Comparison of ENCODE assay signal across 8 cellular contexts in genomic region chr13:21458816-21459701, GRCh38. TPM values are rescaled to one million over a fixed set of nuclear protein-coding genes. Genes with fewer than 3 reads are reported as not detected.
A peak's percentile ranks its signal among the peaks of the same experiment; 100 is the strongest.
DNase-seq lines count a peak whose midpoint lies in the region; ATAC-seq, FAIRE-seq and TF ChIP-seq lines count a peak whose summit lies in the region.

Gene ZDHHC20, minus strand, starts transcription at chr13:21459303. Its CDS starts 132 bp downstream, at chr13:21459171.

- H3K36me3 ChIP-seq in ACC112 (ENCODE audit: insufficient read depth, low read length): 0 out of 2 replicates have a peak, but pooled peaks cover 4% of the 10 kb centered on the region
- H3K36me3 ChIP-seq in kidney (ENCODE audit: control insufficient read depth in 1 of 2, insufficient read depth in 2 of 2, low read length in 2 of 2): no peaks in the 10 kb centered on the region

- no peaks in the 10 kb centered on the region for H3K9me3 ChIP-seq in kidney (ENCODE audit: control insufficient read depth in 1 of 2, low read length in 2 of 2)

- H2AFZ ChIP-seq in ACC112 (ENCODE audit: low read length, unreplicated experiment): peak within 1 kb of the TSS; percentile 84

- peak; percentile 66 for TF ChIP-seq POLR2A in GM18526 (IDR thresholded peaks at IDR 0.05; ENCODE audit: extremely low read depth, insufficient read length)

- H3K4me1 ChIP-seq in ACC112 (ENCODE audit: control insufficient read depth, insufficient read depth, low read length, unreplicated experiment) (peaks cover 12% of the 10 kb centered on the region), kidney (ENCODE audit: control insufficient read depth in 1 of 2, insufficient read depth in 1 of 2, low read depth in 1 of 2, low read length in 2 of 2) (peaks cover 7 to 9% of the 10 kb centered on the region in 2 donors)

- H3K27ac ChIP-seq in ACC112 (ENCODE audit: low read depth, low read length): peak within 1 kb of the TSS; percentile 47; the same call in 1 of the 2 replicates
- peak within 1 kb of the TSS; percentile 74 for H3K27ac ChIP-seq in kidney (ENCODE audit: low read depth in 2 of 2, low read length in 2 of 2)

- intact Hi-C loops in kidney (cut with DNase I): no loop called here

- H3K27me3 ChIP-seq in ACC112 (ENCODE audit: insufficient read depth, low read length): no peaks in the 10 kb centered on the region

- FAIRE-seq in kidney (lab: Jason Lieb, UNC): no peak

- H3K9ac ChIP-seq in kidney (ENCODE audit: low read length in 2 of 2): peak within 1 kb of the TSS; percentile 81 to 90

- H3K4me3 ChIP-seq in ACC112 (ENCODE audit: low read depth, low read length): peak within 1 kb of the TSS; percentile 97
- peak within 1 kb of the TSS; percentile 56 to 77 for H3K4me3 ChIP-seq in kidney (ENCODE audit: low read length in 2 of 2)

- ATAC-seq in HG03066 (IDR thresholded peaks at IDR 0.05; ENCODE audit: low read depth, unreplicated experiment): peak; percentile 82

- H3K79me2 ChIP-seq in ACC112 (ENCODE audit: control insufficient read depth, insufficient read depth, low read length, unreplicated experiment): peaks cover 38% of the 10 kb centered on the region

- peak; percentile 84 for DNase-seq in NCI-H345 (lab: John Stamatoyannopoulos, UW)
- peak; percentile 82 for DNase-seq in activated CD4-positive, alpha-beta T cell treated with anti-CD3 and anti-CD28 coated beads for 1 hour
- DNase-seq in cerebellar nuclear complex (lab: John Stamatoyannopoulos, UW): peak; percentile 17 to 33
- DNase-seq in kidney: peak; percentile 94
- peak; percentile 92 for DNase-seq in stimulated activated CD4-positive, alpha-beta T cell treated with anti-CD3 and anti-CD28 coated beads, Interleukin-15, amount 100 ng/mL, for 24 hours

- TF ChIP-seq CTCF in kidney (IDR thresholded peaks at IDR 0.05; ENCODE audit: borderline replicate concordance, extremely low read depth, insufficient read depth): no peak

RNA-seq across cellular contexts. Expression of gene ZDHHC20, which starts in this region (rescaled TPM):
- total RNA-seq in kidney: 36.1 TPM
- polyA plus RNA-seq in kidney (ENCODE audit: insufficient read depth, low read depth, low replicate concordance): 7.2 TPM

Comparison
In these comparisons a context has a peak if more than half of its experiments do, and no peak if none do; other contexts are left out.
1. Peak in every context shown above with its lines: DNase-seq, ATAC-seq, H3K4me3 ChIP-seq and H3K27ac ChIP-seq.
2. DNase-seq: peak in every context shown above with its lines; median percentile 94 in kidney; 92 in stimulated activated CD4-positive, alpha-beta T cell treated with anti-CD3 and anti-CD28 coated beads, Interleukin-15, amount 100 ng/mL, for 24 hours; 84 in NCI-H345; 82 in activated CD4-positive, alpha-beta T cell treated with anti-CD3 and anti-CD28 coated beads for 1 hour; 25 in cerebellar nuclear complex.